19 cellular contexts compared by ENCODE assay signal in genomic region chr5:67090593-67090992, GRCh38.
A peak's percentile ranks its signal among the peaks of the same experiment; 100 is the strongest.
DNase-seq lines count a peak whose midpoint lies in the region; ATAC-seq, FAIRE-seq and TF ChIP-seq lines count a peak whose summit lies in the region.
"Had no signal": no experiment of that assay in that cellular context is flagged by ENCODE, and none has a peak within 500 bp of the region (broad histone marks: within the 10 kb centered on the region; RNA-seq: fewer than 3 reads in every experiment).

No MANE protein-coding gene starts in this region.

- no peak overlapping the region for H3K23ac ChIP-seq in mesenchymal stem cell (ENCODE audit: low read length in 2 of 2)

- no peak overlapping the region for H2BK15ac ChIP-seq in mesenchymal stem cell (ENCODE audit: low read depth, poor library complexity, severe bottlenecking)

- ATAC-seq in activated T-helper 17 cell treated with anti-CD3 and anti-CD28 coated beads, Interleukin-2, amount 50 U/mL, for 72 hours (replicated peaks), result peak; percentile 85
- no peak for ATAC-seq in GM19467 (IDR thresholded peaks at IDR 0.05; ENCODE audit: unreplicated experiment)
- ATAC-seq: A549 had no signal

- no peak for TF ChIP-seq POLR2A in endothelial cell of umbilical vein (IDR thresholded peaks at IDR 0.05; ENCODE audit: low read depth, low read length)

- H2BK12ac ChIP-seq in mesenchymal stem cell (ENCODE audit: low read length in 2 of 2), result no peak overlapping the region

- H4K91ac ChIP-seq in mesenchymal stem cell (ENCODE audit: low read length), result no peak overlapping the region

- H3K4me1 ChIP-seq in endothelial cell of umbilical vein (ENCODE audit: control insufficient read depth, extremely low read depth, insufficient read depth, low read length), result peaks cover 17% of the 10 kb centered on the region
- peaks cover 7% of the 10 kb centered on the region for H3K4me1 ChIP-seq in mesenchymal stem cell (ENCODE audit: control insufficient read depth, insufficient read depth, low read depth, low read length)

- over 99% methylated on average over 4 of the region's 5 CpGs for WGBS in mesenchymal stem cell

- no TSS peak for BruUV-seq in endothelial cell of umbilical vein (replicated peaks; lab: Mats Ljungman, UMichigan)

- no peak overlapping the region for H2BK120ac ChIP-seq in mesenchymal stem cell (ENCODE audit: low read depth, low read length)

- H3K27ac Mint-ChIP-seq in activated T-helper 17 cell treated with anti-CD3 and anti-CD28 coated beads, Interleukin-2, amount 50 U/mL, for 72 hours, result no peak overlapping the region
- H3K27ac Mint-ChIP-seq: HFFc6 had no signal

- H2AFZ ChIP-seq in endothelial cell of umbilical vein (ENCODE audit: low read depth, low read length) (no peak overlapping the region), mesenchymal stem cell (ENCODE audit: low read depth, low read length) (no peak overlapping the region)

- H3K9ac ChIP-seq in endothelial cell of umbilical vein (replicated peaks; ENCODE audit: extremely low read depth, insufficient read depth, low read length), result no peak overlapping the region
- H3K9ac ChIP-seq in mesenchymal stem cell (ENCODE audit: low read length), result no peak overlapping the region

- H3K36me3 Mint-ChIP-seq in activated T-helper 17 cell treated with anti-CD3 and anti-CD28 coated beads, Interleukin-2, amount 50 U/mL, for 72 hours (ENCODE audit: low read depth), result peaks cover 58% of the 10 kb centered on the region

- in situ Hi-C loops in brain microvascular endothelial cell (cut with HindIII; ENCODE audit: low pct_ligation_motif_present, low sequenced_read_pairs), result no loop called here

- H3K27me3 ChIP-seq in endothelial cell of umbilical vein (ENCODE audit: control insufficient read depth in 2 of 2, insufficient read depth in 2 of 2, low read length in 2 of 2) (no peaks in the 10 kb centered on the region), mesenchymal stem cell (ENCODE audit: control insufficient read depth in 1 of 2, insufficient read depth in 1 of 2, low read length in 2 of 2) (no peaks in the 10 kb centered on the region), brain microvascular endothelial cell (replicated peaks) (no peaks in the 10 kb centered on the region)
- H3K27me3 ChIP-seq: BE2C had no signal

- intact Hi-C loops in endothelial cell of umbilical vein (cut with micrococcal nuclease), result loop anchor here (5.0 kb wide), 1 partner anchor 103 kb away; no protein-coding TSS in a partner anchor

- TF ChIP-seq CTCF in endothelial cell of umbilical vein (IDR thresholded peaks at IDR 0.05; ENCODE audit: extremely low read depth in 1 of 2, insufficient read depth in 1 of 2, low read depth in 1 of 2, low read length in 2 of 2) (no peak), brain microvascular endothelial cell (IDR thresholded peaks at IDR 0.05; ENCODE audit: low read depth, low read length, missing control alignments) (no peak)

- no peaks in the 10 kb centered on the region for H3K9me1 ChIP-seq in endothelial cell of umbilical vein (replicated peaks; ENCODE audit: control insufficient read depth, extremely low read depth, insufficient read depth, low read length)

- dilution Hi-C loops in endothelial cell of umbilical vein (cut with MboI; ENCODE audit: extremely low pct_ligation_motif_present, low sequenced_read_pairs), result no loop called here

- CTCF ChIA-PET in endothelial cell of umbilical vein (lab: Charles Lee), result no interaction called here

- H3K4me3 Mint-ChIP-seq in activated T-helper 17 cell treated with anti-CD3 and anti-CD28 coated beads, Interleukin-2, amount 50 U/mL, for 72 hours, result no peak overlapping the region
- H3K4me3 Mint-ChIP-seq: CD4-positive, alpha-beta memory T cell; HFFc6 had no signal

- peaks cover 12% of the 10 kb centered on the region for H3K4me1 Mint-ChIP-seq in activated T-helper 17 cell treated with anti-CD3 and anti-CD28 coated beads, Interleukin-2, amount 50 U/mL, for 72 hours

- H3K79me1 ChIP-seq in mesenchymal stem cell (replicated peaks; ENCODE audit: low read length, poor library complexity, severe bottlenecking), result peaks cover 12% of the 10 kb centered on the region

- DNase-seq in endothelial cell of umbilical vein (ENCODE audit: low read depth, low spot score), result no peak
- DNase-seq in mesenchymal stem cell, result no peak
- DNase-seq in activated gamma-delta T cell (lab: John Stamatoyannopoulos, UW), result no peak
- no peak for DNase-seq in putamen (ENCODE audit: low spot score)
- DNase-seq in brain microvascular endothelial cell, result no peak
- DNase-seq: BE2C; CD4-positive, alpha-beta memory T cell; DND-41; GDM1; HCEC 1CT; HFFc6 had no signal

- H2BK5ac ChIP-seq in mesenchymal stem cell (ENCODE audit: low read depth, low read length, poor library complexity, severe bottlenecking), result no peak overlapping the region

- H2AK5ac ChIP-seq in mesenchymal stem cell (ENCODE audit: low read length, severe bottlenecking), result peak overlapping the region; percentile 11

- no peak overlapping the region for H3K18ac ChIP-seq in mesenchymal stem cell (ENCODE audit: low read depth in 1 of 2, low read length in 2 of 2)

- no peak overlapping the region for H3K4ac ChIP-seq in mesenchymal stem cell (ENCODE audit: low read depth in 1 of 2, low read length in 2 of 2)

- H3K4me3 ChIP-seq in endothelial cell of umbilical vein (replicated peaks in 1 of 3; ENCODE audit: insufficient read depth in 1 of 3, low read depth in 1 of 3, low read length in 3 of 3) (no peak overlapping the region), mesenchymal stem cell (ENCODE audit: insufficient read depth in 1 of 2, low read depth in 1 of 2, low read length in 2 of 2) (no peak overlapping the region), brain microvascular endothelial cell (ENCODE audit: low read depth, low read length) (no peak overlapping the region)
- H3K4me3 ChIP-seq: A549 had no signal

- H3K27ac ChIP-seq in endothelial cell of umbilical vein (ENCODE audit: insufficient read depth, low read depth, low read length) (no peak overlapping the region), mesenchymal stem cell (ENCODE audit: low read length, poor library complexity, severe bottlenecking) (no peak overlapping the region), brain microvascular endothelial cell (no peak overlapping the region)
- H3K27ac ChIP-seq: A549, C4-2B, HL-60 had no signal

- no peak overlapping the region for H3K14ac ChIP-seq in mesenchymal stem cell (ENCODE audit: low read length in 2 of 2)

- no peaks in the 10 kb centered on the region for H3K9me3 Mint-ChIP-seq in activated T-helper 17 cell treated with anti-CD3 and anti-CD28 coated beads, Interleukin-2, amount 50 U/mL, for 72 hours
- H3K9me3 Mint-ChIP-seq: CD4-positive, alpha-beta memory T cell; HFFc6 had no signal

- H4K8ac ChIP-seq in mesenchymal stem cell (ENCODE audit: low read length), result no peak overlapping the region

- no peaks in the 10 kb centered on the region for H3K9me3 ChIP-seq in endothelial cell of umbilical vein (replicated peaks; ENCODE audit: control insufficient read depth, insufficient read depth, low read length)
- no peaks in the 10 kb centered on the region for H3K9me3 ChIP-seq in mesenchymal stem cell (ENCODE audit: control insufficient read depth, low read length)
- H3K9me3 ChIP-seq: A549, BE2C had no signal

- POLR2A ChIA-PET in endothelial cell of umbilical vein (lab: Charles Lee), result no interaction called here

- H3K79me2 ChIP-seq in endothelial cell of umbilical vein (ENCODE audit: control insufficient read depth, insufficient read depth, low read length), result peaks cover 14% of the 10 kb centered on the region

- no peak overlapping the region for H3K4me2 ChIP-seq in endothelial cell of umbilical vein (ENCODE audit: insufficient read depth, low read length)
- no peak overlapping the region for H3K4me2 ChIP-seq in mesenchymal stem cell (ENCODE audit: low read length, poor library complexity, severe bottlenecking)
- H3K4me2 ChIP-seq: A549 had no signal

- no peaks in the 10 kb centered on the region for H3K27me3 Mint-ChIP-seq in activated T-helper 17 cell treated with anti-CD3 and anti-CD28 coated beads, Interleukin-2, amount 50 U/mL, for 72 hours
- H3K27me3 Mint-ChIP-seq: CD4-positive, alpha-beta memory T cell had no signal

- peaks cover 0 to 5% of the 10 kb centered on the region in 2 experiments for H3K36me3 ChIP-seq in endothelial cell of umbilical vein (ENCODE audit: control insufficient read depth in 2 of 2, extremely low read depth in 1 of 2, insufficient read depth in 2 of 2, low read length in 2 of 2)
- H3K36me3 ChIP-seq in mesenchymal stem cell (ENCODE audit: control insufficient read depth in 1 of 2, insufficient read depth in 2 of 2, low read depth in 1 of 2, low read length in 2 of 2), result peaks cover 0 to 6% of the 10 kb centered on the region in 2 experiments
- no peaks in the 10 kb centered on the region for H3K36me3 ChIP-seq in brain microvascular endothelial cell (replicated peaks)
- H3K36me3 ChIP-seq: BE2C had no signal

- peak; percentile 8 for FAIRE-seq in endothelial cell of umbilical vein (lab: Jason Lieb, UNC)
- FAIRE-seq: A549, D721Med, GM12892, GM19239 had no signal

- H4K20me1 ChIP-seq in endothelial cell of umbilical vein (replicated peaks; ENCODE audit: control insufficient read depth, extremely low read depth, insufficient read depth, low read length), result peaks cover 6% of the 10 kb centered on the region

TF ChIP-seq in endothelial cell of umbilical vein, 7 proteins besides CTCF, POLR2A, EP300 and RAD21:
- TF ChIP-seq POLR2AphosphoS5 (IDR thresholded peaks at IDR 0.05; ENCODE audit: insufficient read depth, low read depth, low read length) (no peak), JUN (IDR thresholded peaks at IDR 0.05; ENCODE audit: borderline replicate concordance, insufficient read depth, insufficient read length, low read depth) (no peak), GATA2 (IDR thresholded peaks at IDR 0.05; ENCODE audit: insufficient read depth, insufficient read length, low read depth, low read length) (no peak), EZH2 (IDR thresholded peaks at IDR 0.05; ENCODE audit: borderline replicate concordance, low read depth, low read length, severe bottlenecking) (no peak), MAX (IDR thresholded peaks at IDR 0.05; ENCODE audit: insufficient read depth, insufficient read length) (no peak), MYC (IDR thresholded peaks at IDR 0.05; ENCODE audit: low read depth, low read length) (no peak), FOS (IDR thresholded peaks at IDR 0.05; ENCODE audit: borderline replicate concordance, insufficient read depth, low read length) (no peak)
